ENCODE assay signal across 9 cellular contexts in genomic region chr9:116153765-116154333, GRCh38. TPM values are rescaled to one million over a fixed set of nuclear protein-coding genes. Genes with fewer than 3 reads are reported as not detected.
DNase-seq lines count a peak whose midpoint lies in the region; ATAC-seq and TF ChIP-seq lines count a peak whose summit lies in the region.
"Had no signal": no experiment of that assay in that cellular context is flagged by ENCODE, and none has a peak within 500 bp of the region (broad histone marks: within the 10 kb centered on the region; RNA-seq: fewer than 3 reads in every experiment).

Gene PAPPA (plus strand): TSS chr9:116153791. CDS start chr9:116154173, 382 bp downstream.

- H3K4me2 ChIP-seq in osteoblast (ENCODE audit: insufficient read depth, low read length): peak within 1 kb of the TSS; percentile 98

- H3K9me3 ChIP-seq in SJSA1 (replicated peaks) (no peaks in the 10 kb centered on the region), gastroesophageal sphincter (no peaks in the 10 kb centered on the region), osteoblast (ENCODE audit: low read depth, low read length) (no peaks in the 10 kb centered on the region)

- H3K4me3 ChIP-seq in SJSA1 (peak within 1 kb of the TSS; percentile 79), gastroesophageal sphincter (peak within 1 kb of the TSS; percentile 45 to 59), osteoblast (ENCODE audit: insufficient read depth, low read length) (peak within 1 kb of the TSS; percentile 83)

- TF ChIP-seq CTCF in gastroesophageal sphincter (IDR thresholded peaks at IDR 0.05): no peak
- TF ChIP-seq CTCF in osteoblast (IDR thresholded peaks at IDR 0.05; ENCODE audit: extremely low read depth, low read depth, low read length): no peak

- no peaks in the 10 kb centered on the region for H4K20me1 ChIP-seq in osteoblast (ENCODE audit: insufficient read depth, low read length)

- WGBS in gastroesophageal sphincter (ENCODE audit: low coverage in 1 of 2), 2 donors: 3 to 17% methylated on average over 2 to 16 of the region's 41 CpGs

- H3K36me3 ChIP-seq in SJSA1: peaks cover 9% of the 10 kb centered on the region; the same call in 1 of the 2 replicates
- no peaks in the 10 kb centered on the region for H3K36me3 ChIP-seq in gastroesophageal sphincter
- no peaks in the 10 kb centered on the region for H3K36me3 ChIP-seq in osteoblast (ENCODE audit: insufficient read depth, low read length)

- H3K27me3 ChIP-seq in SJSA1 (replicated peaks) (no peaks in the 10 kb centered on the region), gastroesophageal sphincter (peaks cover 85% of the 10 kb centered on the region), osteoblast (ENCODE audit: insufficient read depth, low read length) (no peaks in the 10 kb centered on the region)

- no peak for TF ChIP-seq POLR2A in gastroesophageal sphincter (IDR thresholded peaks at IDR 0.05)

- DNase-seq in AG20443 (ENCODE audit: low spot score) (peak; percentile 22), SJSA1 (ENCODE audit: low read depth in 1 of 2, low spot score in 2 of 2) (no peak), osteoblast (ENCODE audit: insufficient read length, low spot score, missing footprints) (peak; percentile 70), occipital lobe (lab: John Stamatoyannopoulos, UW) (no peak), NCI-H2107 treated with DMSO at 0.1 percent for 48 hours (lab: John Stamatoyannopoulos, UW; ENCODE audit: unreplicated experiment) (no peak), SIG-M5 treated with dmso at 0.1 percent for 504 hours (lab: John Stamatoyannopoulos, UW; ENCODE audit: unreplicated experiment) (no peak), NCI-H446 treated with DMSO at 0.1 percent for 48 hours (lab: John Stamatoyannopoulos, UW) (no peak)
- DNase-seq: NCI-H187 had no signal

- H3K4me1 ChIP-seq in SJSA1 (replicated peaks): peaks cover 40% of the 10 kb centered on the region
- H3K4me1 ChIP-seq in gastroesophageal sphincter: peaks cover 0 to 40% (median 0%) of the 10 kb centered on the region in 3 donors
- H3K4me1 ChIP-seq in osteoblast (ENCODE audit: insufficient read depth, low read length): peaks cover 49% of the 10 kb centered on the region

- H3K27ac ChIP-seq in SJSA1 (peak within 1 kb of the TSS; percentile 64), gastroesophageal sphincter (peak within 1 kb of the TSS; percentile 20 to 79 (median 70)), osteoblast (ENCODE audit: low read depth, low read length) (peak within 1 kb of the TSS; percentile 94)

- TF ChIP-seq EP300 in gastroesophageal sphincter (IDR thresholded peaks at IDR 0.05): no peak

- H2AFZ ChIP-seq in osteoblast (ENCODE audit: low read length): peak within 1 kb of the TSS; percentile 6

- no peak for ATAC-seq in gastroesophageal sphincter

- peaks cover 7% of the 10 kb centered on the region for H3K79me2 ChIP-seq in osteoblast (ENCODE audit: insufficient read depth, low read length)

RNA-seq across cellular contexts. Expression of gene PAPPA, which starts in this region (rescaled TPM):
- total RNA-seq in SJSA1 (2014; rRNA removed; shearing (Covaris generic)): 1.9 and 5.3 TPM in 2 replicates
- 1 to 10 TPM; 1.9 to 5.7 (median 3.2) TPM for total RNA-seq in gastroesophageal sphincter
- 56.5 and 86.9 TPM in 2 replicates for total RNA-seq in osteoblast
- under 0.01 TPM for total RNA-seq in occipital lobe

Comparison
In these comparisons a context has a peak if more than half of its experiments do, and no peak if none do; other contexts are left out.
1. DNase-seq: peak in AG20443 (single experiment) and osteoblast (single experiment); none in SJSA1 (0 of 2), occipital lobe (single experiment), NCI-H2107 treated with DMSO at 0.1 percent for 48 hours (single experiment), SIG-M5 treated with dmso at 0.1 percent for 504 hours (single experiment) and NCI-H446 treated with DMSO at 0.1 percent for 48 hours (single experiment).
2. Peak in every context shown above with its lines, with median percentiles within 50 percentile points of each other: H3K27ac ChIP-seq and H3K4me3 ChIP-seq.